Comparison of ENCODE assay signal across 26 cellular contexts in genomic region chr12:58745348-58746125, GRCh38.
DNase-seq lines count a peak whose midpoint lies in the region; ATAC-seq, FAIRE-seq and TF ChIP-seq lines count a peak whose summit lies in the region.
"Had no signal": no experiment of that assay in that cellular context is flagged by ENCODE, and none has a peak within 500 bp of the region (broad histone marks: within the 10 kb centered on the region; RNA-seq: fewer than 3 reads in every experiment).

No MANE protein-coding gene starts in this region.

- FAIRE-seq in bronchial epithelial cell (lab: Jason Lieb, UNC), result no peak
- FAIRE-seq: islet of Langerhans, K562 had no signal

- peak overlapping the region; percentile 75 for H3K27ac ChIP-seq in iPS-18a (ENCODE audit: low read length)
- H3K27ac ChIP-seq: 22Rv1, neutrophil had no signal

- TF ChIP-seq CTCF in bronchial epithelial cell (IDR thresholded peaks at IDR 0.05; ENCODE audit: insufficient read depth, low read length, severe bottlenecking), result no peak

- DNase-seq in DMS53 (lab: John Stamatoyannopoulos, UW) (peak; percentile 31), DMS53 treated with DMSO at 0.1 percent for 48 hours (lab: John Stamatoyannopoulos, UW; ENCODE audit: unreplicated experiment) (no peak), bronchial epithelial cell (ENCODE audit: low read depth) (peak; percentile 13), NCI-H82 treated with DMSO at 0.1 percent for 48 hours (lab: John Stamatoyannopoulos, UW; ENCODE audit: unreplicated experiment) (no peak)
- DNase-seq: activated CD4-positive, alpha-beta memory T cell treated with anti-CD3 and anti-CD28 coated beads, Interleukin-2, amount 10 ng/mL, durations not matched to agents 7 days and 5 days; activated naive CD4-positive, alpha-beta T cell; activated T-cell treated with anti-CD3 and anti-CD28 coated beads for 4 hours; amniotic stem cell; CD8-positive, alpha-beta T cell; central memory CD4-positive, alpha-beta T cell; DMS79; glutamatergic neuron; NCI-H1694; NK-92 treated with Interleukin-12 subunit alpha and Interleukin-12 subunit beta, amount 100 ng/mL, for 24 hours; RPMI8226; SK-N-SH; stimulated activated CD4-positive, alpha-beta T cell treated with anti-CD3 and anti-CD28 coated beads, Interleukin-4, amount 100 ng/mL, for 24 hours; stimulated activated naive CD8-positive, alpha-beta T cell treated with anti-CD3 and anti-CD28 coated beads, Interleukin-15, amount 100 ng/mL, for 72 hours had no signal

- H3K9me3 ChIP-seq in iPS-18a (ENCODE audit: control insufficient read depth, low read depth, low read length), result no peaks in the 10 kb centered on the region
- H3K9me3 ChIP-seq: neutrophil, SK-N-SH had no signal

- H3K4me1 ChIP-seq in iPS-18a (ENCODE audit: control insufficient read depth, low read depth, low read length), result peaks cover 19% of the 10 kb centered on the region

- no peaks in the 10 kb centered on the region for H3K36me3 ChIP-seq in bronchial epithelial cell (ENCODE audit: control insufficient read depth, insufficient read depth, low read length)
- H3K36me3 ChIP-seq in iPS-18a (ENCODE audit: control insufficient read depth, low read depth, low read length), result no peaks in the 10 kb centered on the region
- H3K36me3 ChIP-seq: neutrophil had no signal

- H3K9ac ChIP-seq in iPS-18a (ENCODE audit: low read length), result no peak overlapping the region
- H3K9ac ChIP-seq: SK-N-SH had no signal

- H3K4me3 ChIP-seq in bronchial epithelial cell (ENCODE audit: low read depth, low read length), result no peak overlapping the region
- peak overlapping the region; percentile 7 for H3K4me3 ChIP-seq in iPS-18a (ENCODE audit: low read length)
- H3K4me3 ChIP-seq: K562 had no signal

- no peak for ATAC-seq in HG02973 (IDR thresholded peaks at IDR 0.05; ENCODE audit: unreplicated experiment)
- ATAC-seq in GM18909 (IDR thresholded peaks at IDR 0.05; ENCODE audit: poor library complexity, unreplicated experiment), result no peak
- no peak for ATAC-seq in HG03280 (IDR thresholded peaks at IDR 0.05; ENCODE audit: unreplicated experiment)
- ATAC-seq: CD8-positive, alpha-beta T cell; K562; stimulated activated naive CD8-positive, alpha-beta T cell treated with anti-CD3 and anti-CD28 coated beads, Interleukin-15, amount 100 ng/mL, for 72 hours had no signal

- H3K27me3 ChIP-seq in bronchial epithelial cell (ENCODE audit: control insufficient read depth, insufficient read depth, low read length) (no peaks in the 10 kb centered on the region), iPS-18a (ENCODE audit: control insufficient read depth, insufficient read depth, low read length) (no peaks in the 10 kb centered on the region)
- H3K27me3 ChIP-seq: neutrophil had no signal

Comparison
In these comparisons a context has a peak if more than half of its experiments do, and no peak if none do; other contexts are left out.
1. DNase-seq: peak in DMS53 (single experiment) and bronchial epithelial cell (single experiment); none in DMS53 treated with DMSO at 0.1 percent for 48 hours (single experiment) and NCI-H82 treated with DMSO at 0.1 percent for 48 hours (single experiment).